Comparison of ENCODE assay signal across 25 cellular contexts in the genomic region with DNA sequence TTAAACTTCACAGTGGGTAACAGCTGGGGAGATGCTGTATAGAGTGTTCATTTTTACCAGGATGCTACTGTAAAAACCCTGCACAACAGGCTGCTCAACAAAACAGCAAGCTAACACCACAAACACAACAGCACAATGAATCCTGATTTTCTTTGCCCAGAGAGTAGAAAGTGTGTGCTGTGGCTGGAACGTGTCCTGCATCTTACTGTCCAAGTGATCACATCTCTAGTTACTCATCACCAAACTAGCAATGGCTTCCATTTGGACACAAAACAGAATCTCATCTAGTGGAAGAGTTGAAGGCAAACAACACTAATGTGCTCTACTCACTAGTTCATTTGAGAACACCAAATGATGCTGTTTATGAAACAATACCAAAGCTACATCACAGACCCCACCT.
"Had no signal": no experiment of that assay in that cellular context is flagged by ENCODE, and none has a peak within 500 bp of the region (broad histone marks: within the 10 kb centered on the region; RNA-seq: fewer than 3 reads in every experiment).

No MANE protein-coding gene starts in this region.

- H3K79me2 ChIP-seq: hepatocyte had no signal

- H3K4me3 ChIP-seq: gastroesophageal sphincter, heart left ventricle, hepatocyte, left lung, psoas muscle, suprapubic skin, transverse colon, vagina had no signal

- H3K9me3 ChIP-seq: gastroesophageal sphincter, heart left ventricle, left lung, psoas muscle, suprapubic skin, transverse colon, vagina had no signal

- DNase-seq: cortex of kidney; effector memory CD8-positive, alpha-beta T cell; foreskin keratinocyte; heart left ventricle; kidney; left cardiac atrium; left lung; mesendoderm; midbrain; naive thymus-derived CD4-positive, alpha-beta T cell; nucleus accumbens; psoas muscle; right cardiac atrium; small intestine; stimulated activated CD4-positive, alpha-beta T cell treated with anti-CD3 and anti-CD28 coated beads, Interleukin-15, amount 100 ng/mL, for 24 hours; stimulated activated CD4-positive, alpha-beta T cell treated with anti-CD3 and anti-CD28 coated beads, Interleukin-2, amount 100 ng/mL, for 48 hours; stimulated activated CD8-positive, alpha-beta memory T cell treated with anti-CD3 and anti-CD28 coated beads, Interleukin-4, amount 100 ng/mL, for 48 hours; stimulated activated naive CD4-positive, alpha-beta T cell; stimulated activated naive CD8-positive, alpha-beta T cell treated with anti-CD3 and anti-CD28 coated beads, Interleukin-15, amount 100 ng/mL, for 72 hours; transverse colon had no signal

- H3K4me1 ChIP-seq: foreskin keratinocyte, left lung, suprapubic skin had no signal

- H3K27me3 ChIP-seq: foreskin keratinocyte, gastroesophageal sphincter, heart left ventricle, hepatocyte, left lung, suprapubic skin, transverse colon, vagina had no signal

- FAIRE-seq: endometrium, kidney had no signal

- H2AFZ ChIP-seq: hepatocyte had no signal

- ATAC-seq: effector memory CD8-positive, alpha-beta T cell; foreskin keratinocyte; gastroesophageal sphincter; heart left ventricle; left cardiac atrium; left lung; naive thymus-derived CD4-positive, alpha-beta T cell; right cardiac atrium; stimulated activated naive CD8-positive, alpha-beta T cell treated with anti-CD3 and anti-CD28 coated beads, Interleukin-15, amount 100 ng/mL, for 72 hours had no signal

- H3K27ac ChIP-seq: foreskin keratinocyte, gastroesophageal sphincter, heart left ventricle, hepatocyte, left lung, psoas muscle, suprapubic skin, transverse colon, vagina had no signal

- H3K4me2 ChIP-seq: hepatocyte had no signal

- H3K36me3 ChIP-seq: suprapubic skin, transverse colon, vagina had no signal
